17 cellular contexts compared by ENCODE assay signal in genomic region chr1:6168947-6169586, GRCh38. TPM values are rescaled to one million over a fixed set of nuclear protein-coding genes. Genes with fewer than 3 reads are reported as not detected.
DNase-seq lines count a peak whose midpoint lies in the region; ATAC-seq and TF ChIP-seq lines count a peak whose summit lies in the region.
"Had no signal": no experiment of that assay in that cellular context is flagged by ENCODE, and none has a peak within 500 bp of the region (broad histone marks: within the 10 kb centered on the region; RNA-seq: fewer than 3 reads in every experiment).

No MANE protein-coding gene starts in this region.

- DNase-seq in left ventricle myocardium superior (peak; percentile 10), left cardiac atrium (no peak), islet precursor cell (peak; percentile 50), glutamatergic neuron (no peak), NK-92 (lab: John Stamatoyannopoulos, UW; ENCODE audit: unreplicated experiment) (no peak)
- DNase-seq in activated naive CD8-positive, alpha-beta T cell treated with anti-CD3 and anti-CD28 coated beads, Interleukin-2, amount 50 U/mL, for 24 hours, result no peak
- DNase-seq: CD8-positive, alpha-beta T cell; COR-L47; DMS153; GF-D8; GOT3; HFFc6; IMR-90 had no signal

- no peak overlapping the region for H3K27ac ChIP-seq in HEK293 (ENCODE audit: extremely low read depth, low read depth, low read length)
- H3K27ac ChIP-seq: C4-2B had no signal

- peaks cover 6% of the 10 kb centered on the region for H3K27me3 Mint-ChIP-seq in glutamatergic neuron (ENCODE audit: unreplicated experiment)
- H3K27me3 Mint-ChIP-seq in activated naive CD8-positive, alpha-beta T cell treated with anti-CD3 and anti-CD28 coated beads, Interleukin-2, amount 50 U/mL, for 24 hours, result peaks cover 7% of the 10 kb centered on the region

- no peak for ATAC-seq in left ventricle myocardium superior
- no peak for ATAC-seq in left cardiac atrium
- ATAC-seq in activated naive CD8-positive, alpha-beta T cell treated with anti-CD3 and anti-CD28 coated beads, Interleukin-2, amount 50 U/mL, for 24 hours, result no peak
- ATAC-seq: CD8-positive, alpha-beta T cell had no signal

- H3K36me3 ChIP-seq in HEK293 (ENCODE audit: control insufficient read depth in 2 of 2, insufficient read depth in 1 of 2, low read length in 2 of 2), result no peaks in the 10 kb centered on the region
- H3K36me3 ChIP-seq: HAP-1 had no signal

- TF ChIP-seq CTCF in HEK293 (tag by site-specific recombination; IDR thresholded peaks at IDR 0.05) (no peak), glutamatergic neuron (IDR thresholded peaks at IDR 0.05; ENCODE audit: partially characterized antibody, unreplicated experiment) (no peak)

- no peak overlapping the region for H3K27ac Mint-ChIP-seq in glutamatergic neuron (ENCODE audit: unreplicated experiment)
- H3K27ac Mint-ChIP-seq in activated naive CD8-positive, alpha-beta T cell treated with anti-CD3 and anti-CD28 coated beads, Interleukin-2, amount 50 U/mL, for 24 hours, result no peak overlapping the region
- H3K27ac Mint-ChIP-seq: B cell; CD8-positive, alpha-beta T cell; HFFc6 had no signal

- H3K4me1 Mint-ChIP-seq in glutamatergic neuron (ENCODE audit: low read depth, unreplicated experiment), result peaks cover 9% of the 10 kb centered on the region
- H3K4me1 Mint-ChIP-seq in activated naive CD8-positive, alpha-beta T cell treated with anti-CD3 and anti-CD28 coated beads, Interleukin-2, amount 50 U/mL, for 24 hours, result no peaks in the 10 kb centered on the region
- H3K4me1 Mint-ChIP-seq: B cell had no signal

- no peaks in the 10 kb centered on the region for H3K4me1 ChIP-seq in HEK293 (ENCODE audit: control insufficient read depth, insufficient read depth, low read length)
- H3K4me1 ChIP-seq: HAP-1 had no signal

- intact Hi-C loops in left ventricle myocardium superior (cut with micrococcal nuclease) (no loop called here), left cardiac atrium (cut with DNase I) (no loop called here)

- POLR2A ChIA-PET in HEK293 (lab: Yijun Ruan, JAX), result no interaction called here

- no peak overlapping the region for H3K4me3 Mint-ChIP-seq in glutamatergic neuron (ENCODE audit: unreplicated experiment)
- H3K4me3 Mint-ChIP-seq in activated naive CD8-positive, alpha-beta T cell treated with anti-CD3 and anti-CD28 coated beads, Interleukin-2, amount 50 U/mL, for 24 hours, result no peak overlapping the region
- H3K4me3 Mint-ChIP-seq: B cell; CD8-positive, alpha-beta T cell; HFFc6 had no signal

- no peaks in the 10 kb centered on the region for H3K9me3 ChIP-seq in HEK293 (ENCODE audit: control insufficient read depth, insufficient read depth, low read depth, low read length)
- H3K9me3 ChIP-seq: HAP-1 had no signal

- CTCF ChIA-PET in HEK293 (lab: Yijun Ruan, JAX), result interaction anchor here (0.6 to 1.3 kb wide), 2 partner anchors 16 to 75 kb away, joined by 3 read pairs; partner anchors contain the start of gene HES3

- H3K4me3 ChIP-seq in HEK293 (ENCODE audit: low read depth, low read length), result no peak overlapping the region
- H3K4me3 ChIP-seq: HAP-1 had no signal

- H3K36me3 Mint-ChIP-seq in glutamatergic neuron (ENCODE audit: unreplicated experiment), result no peaks in the 10 kb centered on the region
- no peaks in the 10 kb centered on the region for H3K36me3 Mint-ChIP-seq in activated naive CD8-positive, alpha-beta T cell treated with anti-CD3 and anti-CD28 coated beads, Interleukin-2, amount 50 U/mL, for 24 hours (ENCODE audit: low read depth)
- H3K36me3 Mint-ChIP-seq: CD8-positive, alpha-beta T cell had no signal

- no peaks in the 10 kb centered on the region for H3K9me3 Mint-ChIP-seq in glutamatergic neuron (ENCODE audit: unreplicated experiment)
- no peaks in the 10 kb centered on the region for H3K9me3 Mint-ChIP-seq in activated naive CD8-positive, alpha-beta T cell treated with anti-CD3 and anti-CD28 coated beads, Interleukin-2, amount 50 U/mL, for 24 hours
- H3K9me3 Mint-ChIP-seq: CD8-positive, alpha-beta T cell; HFFc6 had no signal

TF ChIP-seq in HEK293, 187 proteins besides CTCF, POLR2A, EP300 and RAD21:
- TF ChIP-seq ZSCAN23 (tag by site-specific recombination; IDR thresholded peaks at IDR 0.05) (no peak), ZNF112 (tag by site-specific recombination; IDR thresholded peaks at IDR 0.05) (no peak), KLF7 (tag by site-specific recombination; IDR thresholded peaks at IDR 0.05; ENCODE audit: borderline replicate concordance) (no peak), PBX3 (CRISPR knock-in tag; IDR thresholded peaks at IDR 0.05) (no peak), ZIC2 (tag by site-specific recombination; IDR thresholded peaks at IDR 0.05) (0 out of 2 replicates have a peak, but pooled peaks have one; percentile 12), ZNF239 (tag by site-specific recombination; IDR thresholded peaks at IDR 0.05) (no peak), ZNF37A (tag by site-specific recombination; IDR thresholded peaks at IDR 0.05) (no peak), KLF16 (tag by site-specific recombination; IDR thresholded peaks at IDR 0.05) (no peak), ATF2 (tag by site-specific recombination; IDR thresholded peaks at IDR 0.05; ENCODE audit: low read depth) (no peak), ZNF202 (tag by site-specific recombination; IDR thresholded peaks at IDR 0.05; ENCODE audit: borderline replicate concordance) (no peak), GLIS1 (tag by site-specific recombination; IDR thresholded peaks at IDR 0.05) (peak; percentile 11; the same call in 1 of the 2 replicates), ZNF221 (tag by site-specific recombination; IDR thresholded peaks at IDR 0.05; ENCODE audit: borderline replicate concordance) (no peak), ZFP3 (tag by site-specific recombination; IDR thresholded peaks at IDR 0.05; ENCODE audit: low read depth) (no peak), ZNF114 (tag by site-specific recombination; IDR thresholded peaks at IDR 0.05) (no peak), GLIS2 (tag by site-specific recombination; IDR thresholded peaks at IDR 0.05) (no peak), SP7 (tag by site-specific recombination; IDR thresholded peaks at IDR 0.05) (no peak)
- TF ChIP-seq, protein P1, sequence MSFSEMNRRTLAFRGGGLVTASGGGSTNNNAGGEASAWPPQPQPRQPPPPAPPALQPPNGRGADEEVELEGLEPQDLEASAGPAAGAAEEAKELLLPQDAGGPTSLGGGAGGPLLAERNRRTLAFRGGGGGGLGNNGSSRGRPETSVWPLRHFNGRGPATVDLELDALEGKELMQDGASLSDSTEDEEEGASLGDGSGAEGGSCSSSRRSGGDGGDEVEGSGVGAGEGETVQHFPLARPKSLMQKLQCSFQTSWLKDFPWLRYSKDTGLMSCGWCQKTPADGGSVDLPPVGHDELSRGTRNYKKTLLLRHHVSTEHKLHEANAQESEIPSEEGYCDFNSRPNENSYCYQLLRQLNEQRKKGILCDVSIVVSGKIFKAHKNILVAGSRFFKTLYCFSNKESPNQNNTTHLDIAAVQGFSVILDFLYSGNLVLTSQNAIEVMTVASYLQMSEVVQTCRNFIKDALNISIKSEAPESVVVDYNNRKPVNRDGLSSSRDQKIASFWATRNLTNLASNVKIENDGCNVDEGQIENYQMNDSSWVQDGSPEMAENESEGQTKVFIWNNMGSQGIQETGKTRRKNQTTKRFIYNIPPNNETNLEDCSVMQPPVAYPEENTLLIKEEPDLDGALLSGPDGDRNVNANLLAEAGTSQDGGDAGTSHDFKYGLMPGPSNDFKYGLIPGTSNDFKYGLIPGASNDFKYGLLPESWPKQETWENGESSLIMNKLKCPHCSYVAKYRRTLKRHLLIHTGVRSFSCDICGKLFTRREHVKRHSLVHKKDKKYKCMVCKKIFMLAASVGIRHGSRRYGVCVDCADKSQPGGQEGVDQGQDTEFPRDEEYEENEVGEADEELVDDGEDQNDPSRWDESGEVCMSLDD (tag by site-specific recombination; IDR thresholded peaks at IDR 0.05), result no peak
TF ChIP-seq in HEK293: peak in this region for 2.

RNA-seq across cellular contexts. Expression of gene CHD5, which starts 11.1 kb away (rescaled TPM):
- total RNA-seq in left ventricle myocardium superior (0.12 TPM), left cardiac atrium (under 1 TPM; 0.12 to 0.39 TPM), glutamatergic neuron (ENCODE audit: unreplicated experiment) (0.96 TPM)

RNA-seq across cellular contexts. Expression of gene RPL22, which starts 30.3 kb away (rescaled TPM):
- total RNA-seq in left ventricle myocardium superior (248 TPM), left cardiac atrium (100 to 1,000 TPM; 264 to 275 TPM), glutamatergic neuron (ENCODE audit: unreplicated experiment) (275 TPM)

RNA-seq across cellular contexts. Expression of gene RNF207, which starts 36.9 kb away (rescaled TPM):
- total RNA-seq in left ventricle myocardium superior (82.3 TPM), left cardiac atrium (10 to 100 TPM; 35.8 to 38.3 TPM), glutamatergic neuron (ENCODE audit: unreplicated experiment) (5.6 TPM)

Comparison
In these comparisons a context has a peak if more than half of its experiments do, and no peak if none do; other contexts are left out.
1. DNase-seq: peak in left ventricle myocardium superior (single experiment) and islet precursor cell (single experiment); none in left cardiac atrium (single experiment), glutamatergic neuron (single experiment), activated naive CD8-positive, alpha-beta T cell treated with anti-CD3 and anti-CD28 coated beads, Interleukin-2, amount 50 U/mL, for 24 hours (single experiment) and NK-92 (single experiment).